In the genomic region with DNA sequence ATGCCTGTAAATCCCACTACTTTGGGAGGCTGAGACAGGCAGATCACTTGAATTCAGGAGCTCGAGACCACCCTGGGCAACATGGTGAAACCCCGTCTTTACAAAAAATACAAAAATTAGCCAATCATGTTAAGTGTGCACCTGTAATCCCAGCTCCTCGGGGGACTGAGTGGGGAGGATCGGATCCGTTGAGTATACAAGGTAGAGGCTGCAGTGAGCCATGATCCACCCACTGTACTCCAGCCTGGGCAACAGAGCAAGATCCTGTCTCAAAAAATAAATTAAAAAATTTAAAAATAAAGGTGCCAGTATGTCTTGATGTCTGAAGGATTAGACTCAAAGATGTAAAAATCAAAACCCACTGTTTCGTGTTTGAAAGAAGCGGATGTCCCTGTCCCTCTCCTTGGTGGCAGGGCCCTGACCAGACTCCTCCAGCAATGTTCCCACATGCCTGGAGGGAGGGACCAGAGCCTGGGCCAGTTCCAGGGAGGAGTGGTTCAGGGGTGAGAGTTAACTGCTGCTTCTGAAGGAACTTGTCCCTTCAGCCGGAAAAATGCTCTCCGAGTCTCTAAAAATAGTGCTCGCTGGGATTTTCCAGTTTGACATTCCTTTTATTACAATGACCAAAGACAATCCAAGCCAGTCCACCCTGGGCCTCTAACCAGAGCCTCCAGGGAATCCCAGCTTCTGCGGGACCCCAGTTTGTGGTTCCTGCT, we compare ENCODE assay signal across 11 cellular contexts. TPM values are rescaled to one million over a fixed set of nuclear protein-coding genes. Genes with fewer than 3 reads are reported as not detected.
A peak's percentile ranks its signal among the peaks of the same experiment; 100 is the strongest.
DNase-seq lines count a peak whose midpoint lies in the region; ATAC-seq and TF ChIP-seq lines count a peak whose summit lies in the region.
"Had no signal": no experiment of that assay in that cellular context is flagged by ENCODE, and none has a peak within 500 bp of the region (broad histone marks: within the 10 kb centered on the region; RNA-seq: fewer than 3 reads in every experiment).

No MANE protein-coding gene starts in this region.

- TF ChIP-seq CTCF in right lobe of liver (IDR thresholded peaks at IDR 0.05) = no peak

- no peak for TF ChIP-seq POLR2A in right lobe of liver (IDR thresholded peaks at IDR 0.05)

- ATAC-seq in right lobe of liver (peak; percentile 46 to 69 (median 61)), HG03045 (IDR thresholded peaks at IDR 0.05; ENCODE audit: unreplicated experiment) (no peak)

- H3K4me1 ChIP-seq in right lobe of liver = peaks cover 0 to 6% (median 2%) of the 10 kb centered on the region in 4 donors

- H3K4me3 ChIP-seq in right lobe of liver = no peak overlapping the region

- H3K27me3 ChIP-seq in right lobe of liver = no peaks in the 10 kb centered on the region

- intact Hi-C loops in right lobe of liver (cut with DNase I) = no loop called here

- peak; percentile 78 for DNase-seq in M059J (ENCODE audit: low read depth)
- DNase-seq in dermis blood vessel endothelial cell = peak; percentile 38
- DNase-seq in right lobe of liver = peak; percentile 35 to 56 (median 55)
- peak; percentile 36 for DNase-seq in stromal cell of bone marrow (ENCODE audit: low read depth)
- DNase-seq in NCI-H2081 (lab: John Stamatoyannopoulos, UW) = no peak
- DNase-seq in SHP77 treated with DMSO at 0.1 percent for 48 hours (lab: John Stamatoyannopoulos, UW) = no peak
- DNase-seq in stimulated activated CD4-positive, alpha-beta T cell treated with anti-CD3 and anti-CD28 coated beads, Interleukin-15, amount 100 ng/mL, for 24 hours = no peak
- DNase-seq: Calu3, NCI-H524 treated with DMSO at 0.1 percent for 48 hours, T-helper 1 cell had no signal

- H3K27ac ChIP-seq in right lobe of liver = peak overlapping the region; percentile 37 to 59 (median 43)

- no peaks in the 10 kb centered on the region for H3K36me3 ChIP-seq in right lobe of liver

- WGBS in right lobe of liver (ENCODE audit: insufficient coverage, low coverage, low lambda C conversion rate, missing lambda C conversion rate) = 78% methylated on average over 8 of the region's 11 CpGs

- no peaks in the 10 kb centered on the region for H3K9me3 ChIP-seq in right lobe of liver

RNA-seq across cellular contexts. Expression of a gene that starts 9.4 kb away (rescaled TPM):
- 15.2 and 18.4 TPM in 2 replicates for total RNA-seq in M059J (2014; rRNA removed; shearing (Covaris generic))
- 8.8 and 11.6 TPM in 2 replicates for total RNA-seq in dermis blood vessel endothelial cell
- 10 to 100 TPM in 2 of 6 experiments, 1 to 10 TPM in 4; 5.1 to 14.8 (median 8.0) TPM for total RNA-seq in right lobe of liver

RNA-seq across cellular contexts. Expression of a gene that starts 45.5 kb away (rescaled TPM):
- 79.5 and 92.4 TPM in 2 replicates for total RNA-seq in M059J (2014; rRNA removed; shearing (Covaris generic))
- total RNA-seq in dermis blood vessel endothelial cell (112 and 219 TPM in 2 replicates), right lobe of liver (10 to 100 TPM; 30.5 to 44.1 (median 37.9) TPM)

Comparison
In these comparisons a context has a peak if more than half of its experiments do, and no peak if none do; other contexts are left out.
1. DNase-seq: peak in M059J (single experiment), dermis blood vessel endothelial cell (single experiment), right lobe of liver (3 of 3) and stromal cell of bone marrow (single experiment); none in NCI-H2081 (0 of 2), SHP77 treated with DMSO at 0.1 percent for 48 hours (single experiment) and stimulated activated CD4-positive, alpha-beta T cell treated with anti-CD3 and anti-CD28 coated beads, Interleukin-15, amount 100 ng/mL, for 24 hours (single experiment).